ENCODE assay signal across 8 cellular contexts in the genomic region with DNA sequence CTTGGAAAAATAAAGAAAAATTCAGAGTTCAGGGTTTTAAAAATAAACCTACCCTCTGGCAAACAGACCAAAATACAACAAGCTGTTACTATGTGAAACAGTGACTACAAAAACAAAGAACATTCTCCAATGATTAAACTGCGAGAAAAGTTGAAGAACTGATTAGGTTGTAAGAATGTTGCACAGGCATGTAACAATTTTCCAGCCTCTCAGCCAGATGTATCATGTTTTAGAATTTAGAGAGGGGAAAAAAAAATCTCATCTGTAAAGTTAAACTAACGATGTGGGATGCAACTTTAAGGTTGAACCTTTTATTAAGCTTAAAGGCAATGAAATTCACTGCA.
DNase-seq lines count a peak whose midpoint lies in the region; ATAC-seq and TF ChIP-seq lines count a peak whose summit lies in the region.

No MANE protein-coding gene starts in this region.

- H3K27me3 ChIP-seq in ACC112 (ENCODE audit: insufficient read depth, low read length) = no peaks in the 10 kb centered on the region
- no peaks in the 10 kb centered on the region for H3K27me3 ChIP-seq in KMS-11 (ENCODE audit: insufficient read depth, low read depth)

- no peaks in the 10 kb centered on the region for H3K9me3 Mint-ChIP-seq in endothelial cell (ENCODE audit: unreplicated experiment)
- no peaks in the 10 kb centered on the region for H3K9me3 Mint-ChIP-seq in nephron

- H3K27me3 Mint-ChIP-seq in endothelial cell (ENCODE audit: unreplicated experiment) (no peaks in the 10 kb centered on the region), nephron (ENCODE audit: low read depth) (no peaks in the 10 kb centered on the region)

- H3K4me1 ChIP-seq in ACC112 (ENCODE audit: control insufficient read depth, insufficient read depth, low read length, unreplicated experiment) (peaks cover 17% of the 10 kb centered on the region), KMS-11 (ENCODE audit: low read depth, poor library complexity, severe bottlenecking) (peaks cover 13% of the 10 kb centered on the region)

- H3K36me3 ChIP-seq in ACC112 (ENCODE audit: insufficient read depth, low read length) (no peaks in the 10 kb centered on the region), KMS-11 (ENCODE audit: insufficient read depth) (no peaks in the 10 kb centered on the region)

- 0 out of 2 replicates have a peak overlapping the region, but pooled peaks have one; percentile 3 for H3K4me2 ChIP-seq in KMS-11

- DNase-seq in endothelial cell (ENCODE audit: low spot score) (no peak), lower leg skin (ENCODE audit: low spot score in 2 of 2) (no peak), left lobe of liver (ENCODE audit: low spot score) (no peak)
- no peak for DNase-seq in stimulated activated CD8-positive, alpha-beta memory T cell treated with anti-CD3 and anti-CD28 coated beads, Interleukin-4, amount 100 ng/mL, for 48 hours

- H3K4me3 Mint-ChIP-seq in endothelial cell (ENCODE audit: unreplicated experiment) (no peak overlapping the region), nephron (peak overlapping the region; percentile 25 to 63 (median 46))

- H4K20me1 ChIP-seq in KMS-11 (ENCODE audit: insufficient read depth) = no peaks in the 10 kb centered on the region

- H3K27ac ChIP-seq in ACC112 (ENCODE audit: low read depth, low read length) = peak overlapping the region; percentile 99
- peak overlapping the region; percentile 15; the same call in 1 of the 2 replicates for H3K27ac ChIP-seq in KMS-11

- H3K27ac Mint-ChIP-seq in endothelial cell (ENCODE audit: unreplicated experiment) = peak overlapping the region; percentile 95
- peak overlapping the region; percentile 72 to 98 (median 80) for H3K27ac Mint-ChIP-seq in nephron

- peaks cover 9% of the 10 kb centered on the region for H3K36me3 Mint-ChIP-seq in endothelial cell (ENCODE audit: low read depth, unreplicated experiment)
- no peaks in the 10 kb centered on the region for H3K36me3 Mint-ChIP-seq in nephron (ENCODE audit: low read depth)

- H2AFZ ChIP-seq in ACC112 (ENCODE audit: low read length, unreplicated experiment) (peak overlapping the region; percentile 53), KMS-11 (ENCODE audit: low read depth) (no peak overlapping the region)

- H3K9ac ChIP-seq in KMS-11 = no peak overlapping the region

- intact Hi-C loops in lower leg skin (cut with DNase I; ENCODE audit: low total_unique reads) = no loop called here

- TF ChIP-seq CTCF in KMS-11 (conservative IDR thresholded peaks at IDR 0.05; ENCODE audit: low read depth, low read length) (no peak), endothelial cell (IDR thresholded peaks at IDR 0.05; ENCODE audit: unreplicated experiment) (no peak), nephron (IDR thresholded peaks at IDR 0.05; ENCODE audit: unreplicated experiment in 3 of 3) (no peak), lower leg skin (IDR thresholded peaks at IDR 0.05) (no peak)

- TF ChIP-seq POLR2A in lower leg skin (IDR thresholded peaks at IDR 0.05) = no peak

- H3K4me1 Mint-ChIP-seq in endothelial cell (ENCODE audit: unreplicated experiment) (peaks cover 33% of the 10 kb centered on the region), nephron (peaks cover 34% of the 10 kb centered on the region)

- WGBS in lower leg skin, 2 donors = 6 to 14% methylated on average over 2 of the region's 2 CpGs

- peak overlapping the region; percentile 65 for H3K4me3 ChIP-seq in ACC112 (ENCODE audit: low read depth, low read length)
- H3K4me3 ChIP-seq in KMS-11 (IDR thresholded peaks at IDR 0.05; ENCODE audit: insufficient read depth, low read depth, low read length) = no peak overlapping the region
- no peak overlapping the region for H3K4me3 ChIP-seq in lower leg skin (ENCODE audit: low read depth, poor library complexity, severe bottlenecking)

- no peak for ATAC-seq in HG03196 (IDR thresholded peaks at IDR 0.05; ENCODE audit: unreplicated experiment)
- ATAC-seq in left lobe of liver = no peak

- H3K79me2 ChIP-seq in ACC112 (ENCODE audit: control insufficient read depth, insufficient read depth, low read length, unreplicated experiment) = no peaks in the 10 kb centered on the region
- no peaks in the 10 kb centered on the region for H3K79me2 ChIP-seq in KMS-11 (ENCODE audit: insufficient read depth, low read depth)
